ENCODE assay signal across 10 cellular contexts in genomic region chr2:144454466-144455287, GRCh38.
DNase-seq lines count a peak whose midpoint lies in the region; ATAC-seq and TF ChIP-seq lines count a peak whose summit lies in the region.
"Had no signal": no experiment of that assay in that cellular context is flagged by ENCODE, and none has a peak within 500 bp of the region (broad histone marks: within the 10 kb centered on the region; RNA-seq: fewer than 3 reads in every experiment).

No MANE protein-coding gene starts in this region.

- H3K9me3 Mint-ChIP-seq in stimulated activated naive CD8-positive, alpha-beta T cell treated with anti-CD3 and anti-CD28 coated beads, Interleukin-15, amount 100 ng/mL, for 72 hours = no peaks in the 10 kb centered on the region
- no peaks in the 10 kb centered on the region for H3K9me3 Mint-ChIP-seq in naive thymus-derived CD8-positive, alpha-beta T cell

- POLR2A ChIA-PET in naive thymus-derived CD8-positive, alpha-beta T cell (lab: Charles Lee) = no interaction called here

- H3K27me3 Mint-ChIP-seq in stimulated activated naive CD8-positive, alpha-beta T cell treated with anti-CD3 and anti-CD28 coated beads, Interleukin-15, amount 100 ng/mL, for 72 hours = peaks cover 20% of the 10 kb centered on the region
- peaks cover 0 to 24% (median 9%) of the 10 kb centered on the region in 5 donors for H3K27me3 Mint-ChIP-seq in naive thymus-derived CD8-positive, alpha-beta T cell

- H3K4me3 Mint-ChIP-seq in stimulated activated naive CD8-positive, alpha-beta T cell treated with anti-CD3 and anti-CD28 coated beads, Interleukin-15, amount 100 ng/mL, for 72 hours = peak overlapping the region; percentile 7 to 24
- peak overlapping the region in 4 of 10 donors; percentile 5 to 41 (median 19) for H3K4me3 Mint-ChIP-seq in naive thymus-derived CD8-positive, alpha-beta T cell

- DNase-seq in activated T-cell treated with anti-CD3 and anti-CD28 coated beads for 24 hours (ENCODE audit: low read depth) = peak; percentile 12
- no peak for DNase-seq in activated T-cell treated with anti-CD3 and anti-CD28 coated beads for 4 hours
- DNase-seq in erythroblast (lab: John Stamatoyannopoulos, UW) = peak; percentile 25 to 49
- DNase-seq in stimulated activated naive CD8-positive, alpha-beta T cell treated with anti-CD3 and anti-CD28 coated beads, Interleukin-15, amount 100 ng/mL, for 72 hours = peak; percentile 24 to 29
- no peak for DNase-seq in naive thymus-derived CD8-positive, alpha-beta T cell
- DNase-seq in DMS153 treated with DMSO at 0.1 percent for 48 hours (lab: John Stamatoyannopoulos, UW; ENCODE audit: unreplicated experiment) = no peak
- DNase-seq in AG20443 (ENCODE audit: low spot score) = no peak
- DNase-seq: NCI-H1092 treated with DMSO at 0.1 percent for 48 hours, sigmoid colon had no signal

- no peak for TF ChIP-seq POLR2A in erythroblast (IDR thresholded peaks at IDR 0.05; ENCODE audit: low read length)

- H3K36me3 Mint-ChIP-seq in naive thymus-derived CD8-positive, alpha-beta T cell = no peaks in the 10 kb centered on the region

- peaks cover 61% of the 10 kb centered on the region for H3K4me1 Mint-ChIP-seq in stimulated activated naive CD8-positive, alpha-beta T cell treated with anti-CD3 and anti-CD28 coated beads, Interleukin-15, amount 100 ng/mL, for 72 hours
- H3K4me1 Mint-ChIP-seq in naive thymus-derived CD8-positive, alpha-beta T cell = peaks cover 5 to 87% (median 22%) of the 10 kb centered on the region in 4 donors

- no peak overlapping the region for H3K27ac Mint-ChIP-seq in stimulated activated naive CD8-positive, alpha-beta T cell treated with anti-CD3 and anti-CD28 coated beads, Interleukin-15, amount 100 ng/mL, for 72 hours
- H3K27ac Mint-ChIP-seq in naive thymus-derived CD8-positive, alpha-beta T cell = peak overlapping the region in 3 of 10 donors; percentile 55 to 85 (median 76)

- ATAC-seq in HG03520 (IDR thresholded peaks at IDR 0.05; ENCODE audit: unreplicated experiment) = peak; percentile 45
- peak; percentile 95 for ATAC-seq in stimulated activated naive CD8-positive, alpha-beta T cell treated with anti-CD3 and anti-CD28 coated beads, Interleukin-15, amount 100 ng/mL, for 72 hours
- no peak for ATAC-seq in naive thymus-derived CD8-positive, alpha-beta T cell

Comparison
In these comparisons a context has a peak if more than half of its experiments do, and no peak if none do; other contexts are left out.
1. DNase-seq: peak in activated T-cell treated with anti-CD3 and anti-CD28 coated beads for 24 hours (single experiment), erythroblast (2 of 2) and stimulated activated naive CD8-positive, alpha-beta T cell treated with anti-CD3 and anti-CD28 coated beads, Interleukin-15, amount 100 ng/mL, for 72 hours (2 of 2); none in activated T-cell treated with anti-CD3 and anti-CD28 coated beads for 4 hours (single experiment), naive thymus-derived CD8-positive, alpha-beta T cell (0 of 10), DMS153 treated with DMSO at 0.1 percent for 48 hours (single experiment) and AG20443 (single experiment).
2. ATAC-seq: peak in HG03520 (single experiment) and stimulated activated naive CD8-positive, alpha-beta T cell treated with anti-CD3 and anti-CD28 coated beads, Interleukin-15, amount 100 ng/mL, for 72 hours (single experiment); none in naive thymus-derived CD8-positive, alpha-beta T cell (0 of 2).